ENCODE assay signal across 19 cellular contexts in the genomic region with DNA sequence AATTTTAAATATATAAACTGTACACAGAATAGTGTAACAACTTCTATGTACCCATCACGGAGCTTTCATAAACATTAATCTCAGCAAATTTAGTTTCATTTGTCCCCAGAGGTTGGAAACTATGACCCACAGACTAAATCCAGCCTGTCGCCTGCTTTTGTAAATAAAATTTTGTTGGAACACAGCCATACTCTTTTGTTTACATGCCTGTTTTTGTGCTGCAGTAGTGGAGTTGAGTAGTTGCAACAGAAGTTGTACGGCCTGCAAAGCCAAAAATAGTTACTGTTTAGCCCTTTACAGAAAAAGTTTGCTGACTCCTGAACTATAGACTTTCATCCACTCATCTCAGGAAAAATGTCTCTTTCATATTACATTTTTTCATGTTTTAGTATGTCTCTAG. TPM values are rescaled to one million over a fixed set of nuclear protein-coding genes. Genes with fewer than 3 reads are reported as not detected.
DNase-seq lines count a peak whose midpoint lies in the region; ATAC-seq and TF ChIP-seq lines count a peak whose summit lies in the region.
"Had no signal": no experiment of that assay in that cellular context is flagged by ENCODE, and none has a peak within 500 bp of the region (broad histone marks: within the 10 kb centered on the region; RNA-seq: fewer than 3 reads in every experiment).

No MANE protein-coding gene starts in this region.

- TF ChIP-seq CTCF in body of pancreas (IDR thresholded peaks at IDR 0.05), result no peak

- no peaks in the 10 kb centered on the region for H3K36me3 ChIP-seq in body of pancreas (replicated peaks in 1 of 2; ENCODE audit: insufficient read depth in 1 of 2, low read depth in 2 of 2)
- H3K36me3 ChIP-seq: adrenal gland, HAP-1 had no signal

- peaks cover 12% of the 10 kb centered on the region for H3K4me1 ChIP-seq in body of pancreas
- H3K4me1 ChIP-seq: adrenal gland had no signal

- no peaks in the 10 kb centered on the region for H3K36me3 Mint-ChIP-seq in activated naive CD4-positive, alpha-beta T cell treated with anti-CD3 and anti-CD28 coated beads for 36 hours (ENCODE audit: low read depth)
- H3K36me3 Mint-ChIP-seq: CD14-positive monocyte, T-cell had no signal

- no peaks in the 10 kb centered on the region for H3K4me1 Mint-ChIP-seq in activated naive CD4-positive, alpha-beta T cell treated with anti-CD3 and anti-CD28 coated beads for 36 hours (ENCODE audit: low read depth)
- H3K4me1 Mint-ChIP-seq: activated CD4-positive, alpha-beta T cell treated with anti-CD3 and anti-CD28 coated beads for 36 hours; CD14-positive monocyte; neural crest cell; T-cell had no signal

- peak overlapping the region in 2 of 4 donors; percentile 17 to 32 for H3K27ac ChIP-seq in body of pancreas
- H3K27ac ChIP-seq: adrenal gland, coronary artery had no signal

- ATAC-seq in body of pancreas (peak; percentile 69), GM21381 (IDR thresholded peaks at IDR 0.05; ENCODE audit: unreplicated experiment) (no peak), HG02798 (IDR thresholded peaks at IDR 0.05; ENCODE audit: poor library complexity, unreplicated experiment) (no peak), GM19452 (IDR thresholded peaks at IDR 0.05; ENCODE audit: unreplicated experiment) (no peak)
- ATAC-seq: activated CD4-positive, alpha-beta T cell treated with anti-CD3 and anti-CD28 coated beads for 36 hours; T-cell had no signal

- no peaks in the 10 kb centered on the region for H3K27me3 ChIP-seq in body of pancreas
- H3K27me3 ChIP-seq: adrenal gland had no signal

- no peaks in the 10 kb centered on the region for H3K9me3 ChIP-seq in body of pancreas
- H3K9me3 ChIP-seq: adrenal gland had no signal

- peaks cover 5% of the 10 kb centered on the region for H3K9me3 Mint-ChIP-seq in activated naive CD4-positive, alpha-beta T cell treated with anti-CD3 and anti-CD28 coated beads for 36 hours

- TF ChIP-seq POLR2A in body of pancreas (IDR thresholded peaks at IDR 0.05), result no peak

- DNase-seq in DMS79 (lab: John Stamatoyannopoulos, UW) (peak; percentile 41), M059J (ENCODE audit: low read depth) (peak; percentile 16), body of pancreas (peak in 3 of 4 donors; percentile 13 to 34 (median 15)), myocyte (ENCODE audit: low read depth) (peak; percentile 43)
- DNase-seq in activated naive CD4-positive, alpha-beta T cell treated with anti-CD3 and anti-CD28 coated beads for 36 hours, result no peak
- DNase-seq: activated CD4-positive, alpha-beta T cell treated with anti-CD3 and anti-CD28 coated beads for 36 hours; activated T-cell treated with anti-CD3 and anti-CD28 coated beads, Interleukin-2, amount 50 U/mL, for 1 hour; adrenal gland; GDM1; NCI-H187; OCI-M1; T-cell had no signal

- 6 to 10% methylated on average over 3 of the region's 3 CpGs for WGBS in body of pancreas, 2 donors

- H3K4me3 ChIP-seq in body of pancreas, result no peak overlapping the region
- H3K4me3 ChIP-seq: adrenal gland, coronary artery, HAP-1 had no signal

- CTCF ChIA-PET in activated naive CD4-positive, alpha-beta T cell treated with anti-CD3 and anti-CD28 coated beads for 36 hours (lab: Charles Lee), result no interaction called here

- H3K27ac Mint-ChIP-seq in activated naive CD4-positive, alpha-beta T cell treated with anti-CD3 and anti-CD28 coated beads for 36 hours, result no peak overlapping the region
- H3K27ac Mint-ChIP-seq: activated CD4-positive, alpha-beta T cell treated with anti-CD3 and anti-CD28 coated beads for 36 hours; CD14-positive monocyte; T-cell had no signal

- peaks cover 22% of the 10 kb centered on the region for H3K27me3 Mint-ChIP-seq in activated naive CD4-positive, alpha-beta T cell treated with anti-CD3 and anti-CD28 coated beads for 36 hours (ENCODE audit: low read depth)

- no peak overlapping the region for H3K4me3 Mint-ChIP-seq in activated naive CD4-positive, alpha-beta T cell treated with anti-CD3 and anti-CD28 coated beads for 36 hours
- H3K4me3 Mint-ChIP-seq: activated CD4-positive, alpha-beta T cell treated with anti-CD3 and anti-CD28 coated beads for 36 hours; CD14-positive monocyte; neural crest cell; T-cell had no signal

- intact Hi-C loops in body of pancreas (cut with DNase I), result no loop called here
- intact Hi-C loops in activated naive CD4-positive, alpha-beta T cell treated with anti-CD3 and anti-CD28 coated beads for 36 hours (cut with micrococcal nuclease), result no loop called here

RNA-seq across cellular contexts. Expression of a gene that starts 39.8 kb away (rescaled TPM):
- 9.0 and 10.0 TPM in 2 replicates for total RNA-seq in M059J (2014; rRNA removed; shearing (Covaris generic))
- 10 to 100 TPM; 10.5 to 12.7 TPM for total RNA-seq in body of pancreas
- 12.3 and 12.7 TPM in 2 replicates for total RNA-seq in myocyte
- polyA plus RNA-seq in myocyte (2012), result 7.3 TPM
- total RNA-seq in activated naive CD4-positive, alpha-beta T cell treated with anti-CD3 and anti-CD28 coated beads for 36 hours, result 1 to 10 TPM; 5.7 to 5.8 TPM

RNA-seq across cellular contexts. Expression of a gene that starts 42.3 kb away (rescaled TPM):
- 4.0 and 5.7 TPM in 2 replicates for total RNA-seq in M059J (2014; rRNA removed; shearing (Covaris generic))
- 1 to 10 TPM in 1 of 2 donors, under 1 TPM in 1; 0.26 to 2.0 TPM for total RNA-seq in body of pancreas
- total RNA-seq in myocyte, result 14.0 and 20.6 TPM in 2 replicates
- 7.5 TPM for polyA plus RNA-seq in myocyte (2012)
- 1 to 10 TPM; 1.9 to 2.3 TPM for total RNA-seq in activated naive CD4-positive, alpha-beta T cell treated with anti-CD3 and anti-CD28 coated beads for 36 hours
- polyA plus RNA-seq: CD14-positive monocyte had no signal
